Comparison of ENCODE assay signal across 7 cellular contexts in the genomic region with DNA sequence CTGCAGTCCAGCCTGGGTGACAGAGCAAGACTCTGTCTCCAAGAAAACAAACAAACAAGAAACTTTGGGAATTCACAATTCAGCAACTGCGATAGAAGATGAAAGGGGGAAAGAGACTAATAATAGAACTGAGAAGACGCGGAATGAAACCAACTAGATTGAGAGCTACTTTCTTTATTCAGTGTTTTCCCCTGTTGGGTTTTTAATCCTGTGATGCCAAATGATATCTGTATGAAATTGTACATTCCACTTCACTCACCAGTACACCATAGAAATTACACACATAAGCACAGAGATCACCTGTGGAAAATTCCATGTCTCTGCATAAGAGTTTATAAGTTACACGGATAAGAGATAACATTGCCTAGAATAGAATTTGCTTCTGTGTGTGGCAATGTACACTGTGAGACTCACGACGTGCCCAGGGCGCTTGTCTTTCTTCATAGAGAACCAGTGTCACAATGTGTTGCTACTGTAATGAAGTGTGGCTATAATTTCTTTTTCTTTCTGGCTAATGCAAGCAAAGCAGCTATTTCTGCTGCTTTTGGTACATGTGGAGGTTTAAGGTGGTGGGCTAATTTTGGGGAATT. TPM values are rescaled to one million over a fixed set of nuclear protein-coding genes. Genes with fewer than 3 reads are reported as not detected.
"Had no signal": no experiment of that assay in that cellular context is flagged by ENCODE, and none has a peak within 500 bp of the region (broad histone marks: within the 10 kb centered on the region; RNA-seq: fewer than 3 reads in every experiment).

No MANE protein-coding gene starts in this region.

- DNase-seq: IMR-90, KBM-7 had no signal

- H3K27ac Mint-ChIP-seq: IgD-negative memory B cell had no signal

- H3K36me3 Mint-ChIP-seq: IgD-negative memory B cell had no signal

- H3K27me3 Mint-ChIP-seq: IgD-negative memory B cell had no signal

- H3K4me3 Mint-ChIP-seq: IgD-negative memory B cell had no signal

- H3K27ac ChIP-seq: HL-60 had no signal

- H3K4me3 ChIP-seq: K562 had no signal

- ATAC-seq: HepG2, K562 had no signal

RNA-seq across cellular contexts. Expression of gene CHST2, which starts 17.7 kb away (rescaled TPM):
- total RNA-seq: HepG2, HT-29 had no signal
- polyA plus RNA-seq: HepG2 had no signal
